8 cellular contexts compared by ENCODE assay signal in the genomic region with DNA sequence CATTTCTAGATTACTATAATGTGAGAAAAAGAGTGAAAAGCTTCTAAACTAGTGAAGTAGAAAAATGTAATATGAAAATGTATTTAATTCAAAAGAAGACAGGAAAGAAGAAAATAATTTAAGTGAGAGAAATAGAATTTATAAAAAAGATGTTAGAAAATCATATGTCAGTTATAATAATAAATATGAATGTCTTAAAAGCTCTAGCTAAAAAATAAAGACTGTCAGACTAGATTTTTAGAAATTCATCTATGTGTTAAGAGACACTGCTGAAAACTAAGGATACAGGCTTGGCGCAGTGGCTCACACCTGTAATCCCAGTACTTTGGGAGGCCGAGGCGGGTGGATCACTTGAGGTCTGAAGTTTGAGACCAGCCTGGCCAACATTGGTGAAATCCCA.
"Had no signal": no experiment of that assay in that cellular context is flagged by ENCODE, and none has a peak within 500 bp of the region (broad histone marks: within the 10 kb centered on the region; RNA-seq: fewer than 3 reads in every experiment).

No MANE protein-coding gene starts in this region.

- ATAC-seq: GM12878 had no signal

- FAIRE-seq: G401.6, GM12878, GM12891, GM12892, GM18507, GM19239 had no signal

- DNase-seq: GDM1, GF-D8 had no signal

- H3K4me3 ChIP-seq: GM12878 had no signal
